8 cellular contexts compared by ENCODE assay signal in genomic region chr11:69637956-69638871, GRCh38. TPM values are rescaled to one million over a fixed set of nuclear protein-coding genes. Genes with fewer than 3 reads are reported as not detected.
A peak's percentile ranks its signal among the peaks of the same experiment; 100 is the strongest.
DNase-seq lines count a peak whose midpoint lies in the region; ATAC-seq, FAIRE-seq and TF ChIP-seq lines count a peak whose summit lies in the region.

No MANE protein-coding gene starts in this region.

- FAIRE-seq in A549 (lab: Jason Lieb, UNC), result no peak

- no peaks in the 10 kb centered on the region for H3K36me3 Mint-ChIP-seq in activated T-helper 1 cell treated with anti-CD3 and anti-CD28 coated beads, Interleukin-12 subunit alpha, Interleukin-12 subunit beta, Interleukin-2, Interleukin-4 antibody, amounts not matched to agents 30 ng/mL and 10 ng/mL and 1 ng/mL, durations not matched to agents 14 hours and 24 hours and 36 hours (ENCODE audit: low read depth)
- H3K36me3 Mint-ChIP-seq in activated CD4-positive, alpha-beta T cell treated with anti-CD3 and anti-CD28 coated beads, Interleukin-2, amount 10 ng/mL, durations not matched to agents 24 days and 14 days (ENCODE audit: low read depth), result peaks cover 4% of the 10 kb centered on the region

- TF ChIP-seq CTCF in A549 (IDR thresholded peaks at IDR 0.05) (no peak), left ventricle myocardium inferior (IDR thresholded peaks at IDR 0.05; ENCODE audit: borderline replicate concordance) (no peak)

- intact Hi-C loops in activated T-helper 1 cell treated with anti-CD3 and anti-CD28 coated beads, Interleukin-12 subunit alpha, Interleukin-12 subunit beta, Interleukin-2, Interleukin-4 antibody, amounts not matched to agents 30 ng/mL and 10 ng/mL and 1 ng/mL, durations not matched to agents 14 hours and 24 hours and 36 hours (cut with micrococcal nuclease), result no loop called here
- intact Hi-C loops in left ventricle myocardium inferior (cut with micrococcal nuclease), result no loop called here
- intact Hi-C loops in activated CD4-positive, alpha-beta T cell treated with anti-CD3 and anti-CD28 coated beads, Interleukin-2, amount 10 ng/mL, durations not matched to agents 24 days and 14 days (cut with micrococcal nuclease), result loop anchor here (5.0 kb wide), 1 partner anchor 179 kb away; the partner anchor contains the start of gene FGF3

- H3K9me3 ChIP-seq in A549, result no peaks in the 10 kb centered on the region
- no peaks in the 10 kb centered on the region for H3K9me3 ChIP-seq in left ventricle myocardium inferior (replicated peaks)

- peaks cover 9% of the 10 kb centered on the region for H3K27me3 ChIP-seq in left ventricle myocardium inferior (ENCODE audit: low read depth)

- 26% methylated on average over 38 of the region's 76 CpGs for WGBS in A549 (ENCODE audit: missing lambda C conversion rate)

- DNase-seq in A549 (ENCODE audit: low read depth in 1 of 2, low spot score in 1 of 2) (peak; percentile 48 to 75), HEK293T (ENCODE audit: extremely low spot score) (peak; percentile 67), left ventricle myocardium inferior (peak; percentile 52), renal cortical epithelial cell (ENCODE audit: low read depth) (peak; percentile 49), SIG-M5 treated with dmso at 0.1 percent for 504 hours (lab: John Stamatoyannopoulos, UW; ENCODE audit: unreplicated experiment) (no peak)
- DNase-seq in activated T-helper 1 cell treated with anti-CD3 and anti-CD28 coated beads, Interleukin-12 subunit alpha, Interleukin-12 subunit beta, Interleukin-2, Interleukin-4 antibody, amounts not matched to agents 30 ng/mL and 10 ng/mL and 1 ng/mL, durations not matched to agents 14 hours and 24 hours and 36 hours (ENCODE audit: low spot score), result no peak
- DNase-seq in activated CD4-positive, alpha-beta T cell treated with anti-CD3 and anti-CD28 coated beads, Interleukin-2, amount 10 ng/mL, durations not matched to agents 24 days and 14 days, result no peak

- peak overlapping the region; percentile 88 for H3K4me2 ChIP-seq in A549

- CTCF ChIA-PET in A549 (lab: Yijun Ruan, JAX), result interaction anchor here (0.6 to 8.0 kb wide), 6 partner anchors 36 to 537 kb away, joined by 3 to 150 read pairs (median 6); partner anchors contain the start of genes LTO1 and MYEOV
- CTCF ChIA-PET in HEK293T (lab: Yijun Ruan, JAX), result no interaction called here

- TF ChIP-seq POLR2A in A549 (IDR thresholded peaks at IDR 0.05; ENCODE audit: low read length), result peak; percentile 31; the same call in 1 of the 2 replicates

- peak overlapping the region; percentile 95 to 96 for H3K27ac ChIP-seq in A549
- peak overlapping the region; percentile 99 for H3K27ac ChIP-seq in left ventricle myocardium inferior (replicated peaks)

- no peaks in the 10 kb centered on the region for H3K4me1 Mint-ChIP-seq in activated T-helper 1 cell treated with anti-CD3 and anti-CD28 coated beads, Interleukin-12 subunit alpha, Interleukin-12 subunit beta, Interleukin-2, Interleukin-4 antibody, amounts not matched to agents 30 ng/mL and 10 ng/mL and 1 ng/mL, durations not matched to agents 14 hours and 24 hours and 36 hours (ENCODE audit: low read depth)
- peaks cover 7% of the 10 kb centered on the region for H3K4me1 Mint-ChIP-seq in activated CD4-positive, alpha-beta T cell treated with anti-CD3 and anti-CD28 coated beads, Interleukin-2, amount 10 ng/mL, durations not matched to agents 24 days and 14 days

- H3K4me1 ChIP-seq in A549, result peaks cover 17% of the 10 kb centered on the region
- H3K4me1 ChIP-seq in left ventricle myocardium inferior, result peaks cover 83% of the 10 kb centered on the region

- peak; percentile 8 to 22; a peak in 3 of 6 replicates for ATAC-seq in A549
- ATAC-seq in HG03175 (IDR thresholded peaks at IDR 0.05; ENCODE audit: unreplicated experiment), result no peak

- H3K36me3 ChIP-seq in left ventricle myocardium inferior, result no peaks in the 10 kb centered on the region

- POLR2A ChIA-PET in A549 (lab: Yijun Ruan, JAX), result interaction anchor here (0.8 to 8.9 kb wide), 13 partner anchors 18 to 536 kb away, joined by 3 to 188 read pairs (median 4); partner anchors contain the start of genes LTO1 and MYEOV
- POLR2A ChIA-PET in HEK293T (lab: Yijun Ruan, JAX), result interaction anchor here (0.8 to 1.2 kb wide), 2 partner anchors 36 to 535 kb away, joined by 3 to 4 read pairs; no protein-coding TSS in a partner anchor

- peak overlapping the region; percentile 29 for H3K27ac Mint-ChIP-seq in activated T-helper 1 cell treated with anti-CD3 and anti-CD28 coated beads, Interleukin-12 subunit alpha, Interleukin-12 subunit beta, Interleukin-2, Interleukin-4 antibody, amounts not matched to agents 30 ng/mL and 10 ng/mL and 1 ng/mL, durations not matched to agents 14 hours and 24 hours and 36 hours
- no peak overlapping the region for H3K27ac Mint-ChIP-seq in activated CD4-positive, alpha-beta T cell treated with anti-CD3 and anti-CD28 coated beads, Interleukin-2, amount 10 ng/mL, durations not matched to agents 24 days and 14 days

- H3K4me3 Mint-ChIP-seq in activated T-helper 1 cell treated with anti-CD3 and anti-CD28 coated beads, Interleukin-12 subunit alpha, Interleukin-12 subunit beta, Interleukin-2, Interleukin-4 antibody, amounts not matched to agents 30 ng/mL and 10 ng/mL and 1 ng/mL, durations not matched to agents 14 hours and 24 hours and 36 hours, result peak overlapping the region; percentile 26
- no peak overlapping the region for H3K4me3 Mint-ChIP-seq in activated CD4-positive, alpha-beta T cell treated with anti-CD3 and anti-CD28 coated beads, Interleukin-2, amount 10 ng/mL, durations not matched to agents 24 days and 14 days

- H3K4me3 ChIP-seq in A549 (peak overlapping the region; percentile 91), left ventricle myocardium inferior (peak overlapping the region; percentile 96)

- no peaks in the 10 kb centered on the region for H3K9me3 Mint-ChIP-seq in activated T-helper 1 cell treated with anti-CD3 and anti-CD28 coated beads, Interleukin-12 subunit alpha, Interleukin-12 subunit beta, Interleukin-2, Interleukin-4 antibody, amounts not matched to agents 30 ng/mL and 10 ng/mL and 1 ng/mL, durations not matched to agents 14 hours and 24 hours and 36 hours
- no peaks in the 10 kb centered on the region for H3K9me3 Mint-ChIP-seq in activated CD4-positive, alpha-beta T cell treated with anti-CD3 and anti-CD28 coated beads, Interleukin-2, amount 10 ng/mL, durations not matched to agents 24 days and 14 days

- TF ChIP-seq RAD21 in A549 (conservative IDR thresholded peaks at IDR 0.05 in 1 of 2, IDR thresholded peaks at IDR 0.05 in 1 of 2), result no peak

- TF ChIP-seq EP300 in A549 (IDR thresholded peaks at IDR 0.05), result no peak

- H3K27me3 Mint-ChIP-seq in activated T-helper 1 cell treated with anti-CD3 and anti-CD28 coated beads, Interleukin-12 subunit alpha, Interleukin-12 subunit beta, Interleukin-2, Interleukin-4 antibody, amounts not matched to agents 30 ng/mL and 10 ng/mL and 1 ng/mL, durations not matched to agents 14 hours and 24 hours and 36 hours (ENCODE audit: insufficient read depth), result peaks cover 55% of the 10 kb centered on the region
- H3K27me3 Mint-ChIP-seq in activated CD4-positive, alpha-beta T cell treated with anti-CD3 and anti-CD28 coated beads, Interleukin-2, amount 10 ng/mL, durations not matched to agents 24 days and 14 days, result peaks cover 63% of the 10 kb centered on the region

TF ChIP-seq in A549, 52 proteins besides CTCF, POLR2A, EP300 and RAD21 (continues in another document):
- peak; percentile 71 for TF ChIP-seq MAX (IDR thresholded peaks at IDR 0.05)
- TF ChIP-seq CHD4 (IDR thresholded peaks at IDR 0.05; ENCODE audit: borderline replicate concordance), result no peak

TF ChIP-seq in HEK293T, 16 proteins besides CTCF, POLR2A, EP300 and RAD21:
- TF ChIP-seq L3MBTL2 (conservative IDR thresholded peaks at IDR 0.05) (peak; percentile 23; the same call in 1 of the 2 replicates), CTBP1 (IDR thresholded peaks at IDR 0.05; ENCODE audit: borderline replicate concordance) (no peak), FOXM1 (IDR thresholded peaks at IDR 0.05; ENCODE audit: borderline replicate concordance) (no peak), LEF1 (IDR thresholded peaks at IDR 0.05; ENCODE audit: borderline replicate concordance) (no peak), BHLHE40 (IDR thresholded peaks at IDR 0.05; ENCODE audit: borderline replicate concordance) (no peak)

RNA-seq across cellular contexts. Expression of gene CCND1, which starts 2.7 kb away (rescaled TPM):
- polyA plus RNA-seq in A549 (2011; rRNA removed) (106 and 136 TPM in 2 replicates), A549 (2017; fragmentation: RNase III; extraction: RNeasy Plus Mini Kit Qiagen cat#74134 plus additional on column Dnase treatment) (125 to 157 TPM (median 131 TPM) in 3 replicates)
- polyA plus RNA-seq in A549 (2012; cell fraction: cytosol; rRNA removed), result 219 and 249 TPM in 2 replicates
- 343 and 460 TPM in 2 replicates for polyA plus RNA-seq in A549 (2012; cell fraction: nucleus; rRNA removed)
- polyA minus RNA-seq in A549 (2011; rRNA and poly(A)+ RNA removed), result 276 and 347 TPM in 2 replicates
- total RNA-seq in activated T-helper 1 cell treated with anti-CD3 and anti-CD28 coated beads, Interleukin-12 subunit alpha, Interleukin-12 subunit beta, Interleukin-2, Interleukin-4 antibody, amounts not matched to agents 30 ng/mL and 10 ng/mL and 1 ng/mL, durations not matched to agents 14 hours and 24 hours and 36 hours, result 26.4 and 28.1 TPM in 2 replicates
- total RNA-seq in left ventricle myocardium inferior (160 TPM), renal cortical epithelial cell (225 and 668 TPM in 2 replicates)
- total RNA-seq in activated CD4-positive, alpha-beta T cell treated with anti-CD3 and anti-CD28 coated beads, Interleukin-2, amount 10 ng/mL, durations not matched to agents 24 days and 14 days, result 13.4 and 17.2 TPM in 2 replicates

RNA-seq across cellular contexts. Expression of gene LTO1, which starts 36.9 kb away (rescaled TPM):
- polyA plus RNA-seq in A549 (2011; rRNA removed) (20.0 and 25.1 TPM in 2 replicates), A549 (2017; fragmentation: RNase III; extraction: RNeasy Plus Mini Kit Qiagen cat#74134 plus additional on column Dnase treatment) (27.0 to 30.3 TPM (median 29.7 TPM) in 3 replicates)
- 27.7 TPM in 2 replicates for polyA plus RNA-seq in A549 (2012; cell fraction: cytosol; rRNA removed)
- 31.5 and 54.7 TPM in 2 replicates for polyA plus RNA-seq in A549 (2012; cell fraction: nucleus; rRNA removed)
- polyA minus RNA-seq in A549 (2011; rRNA and poly(A)+ RNA removed), result 11.0 TPM in 2 replicates
- 28.1 and 32.1 TPM in 2 replicates for total RNA-seq in activated T-helper 1 cell treated with anti-CD3 and anti-CD28 coated beads, Interleukin-12 subunit alpha, Interleukin-12 subunit beta, Interleukin-2, Interleukin-4 antibody, amounts not matched to agents 30 ng/mL and 10 ng/mL and 1 ng/mL, durations not matched to agents 14 hours and 24 hours and 36 hours
- total RNA-seq in left ventricle myocardium inferior (8.9 TPM), renal cortical epithelial cell (11.5 and 17.1 TPM in 2 replicates)
- 29.3 and 32.1 TPM in 2 replicates for total RNA-seq in activated CD4-positive, alpha-beta T cell treated with anti-CD3 and anti-CD28 coated beads, Interleukin-2, amount 10 ng/mL, durations not matched to agents 24 days and 14 days

Comparison
In these comparisons a context has a peak if more than half of its experiments do, and no peak if none do; other contexts are left out.
1. DNase-seq: peak in A549 (2 of 2), HEK293T (single experiment), left ventricle myocardium inferior (single experiment) and renal cortical epithelial cell (single experiment); none in activated T-helper 1 cell treated with anti-CD3 and anti-CD28 coated beads, Interleukin-12 subunit alpha, Interleukin-12 subunit beta, Interleukin-2, Interleukin-4 antibody, amounts not matched to agents 30 ng/mL and 10 ng/mL and 1 ng/mL, durations not matched to agents 14 hours and 24 hours and 36 hours (single experiment), SIG-M5 treated with dmso at 0.1 percent for 504 hours (single experiment) and activated CD4-positive, alpha-beta T cell treated with anti-CD3 and anti-CD28 coated beads, Interleukin-2, amount 10 ng/mL, durations not matched to agents 24 days and 14 days (single experiment).